ENCODE assay signal across 8 cellular contexts in genomic region chr7:15839415-15840100, GRCh38.
DNase-seq lines count a peak whose midpoint lies in the region; ATAC-seq, FAIRE-seq and TF ChIP-seq lines count a peak whose summit lies in the region.
"Had no signal": no experiment of that assay in that cellular context is flagged by ENCODE, and none has a peak within 500 bp of the region (broad histone marks: within the 10 kb centered on the region; RNA-seq: fewer than 3 reads in every experiment).

No MANE protein-coding gene starts in this region.

- H3K79me2 ChIP-seq in H1 (ENCODE audit: control insufficient read depth in 1 of 2, insufficient read depth in 2 of 2, low read length in 2 of 2): no peaks in the 10 kb centered on the region

- H4K91ac ChIP-seq in H1 (replicated peaks; ENCODE audit: insufficient read length, low read length): no peak overlapping the region

- H3K36me3 ChIP-seq in H1 (ENCODE audit: control insufficient read depth in 2 of 4, insufficient read depth in 4 of 4, low read length in 3 of 4) (no peaks in the 10 kb centered on the region), lung (ENCODE audit: control insufficient read depth in 2 of 2, insufficient read depth in 2 of 2, low read length in 2 of 2) (no peaks in the 10 kb centered on the region), upper lobe of right lung (no peaks in the 10 kb centered on the region)

- FAIRE-seq in H1 (lab: Jason Lieb, UNC): no peak

- no peak overlapping the region for H4K5ac ChIP-seq in H1 (ENCODE audit: insufficient read length, low read depth, low read length)

- peak overlapping the region; percentile 32; the same call in 1 of the 2 replicates for H2BK20ac ChIP-seq in H1 (ENCODE audit: low read length)

- no peak for TF ChIP-seq POLR2A in H1 (IDR thresholded peaks at IDR 0.05; ENCODE audit: control extremely low read depth in 1 of 2, low read depth in 2 of 2, low read length in 2 of 2)

- TF ChIP-seq CTCF in H1 (IDR thresholded peaks at IDR 0.05; ENCODE audit: control extremely low read depth in 1 of 3, insufficient read depth in 1 of 3, low read depth in 1 of 3, low read length in 3 of 3) (no peak), lung (IDR thresholded peaks at IDR 0.05; ENCODE audit: control extremely low read depth, extremely low read depth) (no peak), upper lobe of right lung (IDR thresholded peaks at IDR 0.05) (no peak)
- no peak for TF ChIP-seq CTCF in activated CD8-positive, alpha-beta T cell treated with anti-CD3 and anti-CD28 coated beads for 36 hours (IDR thresholded peaks at IDR 0.05)

- no peak overlapping the region for H3K9ac ChIP-seq in H1 (replicated peaks in 1 of 4; ENCODE audit: extremely low read depth in 1 of 4, low read depth in 3 of 4, low read length in 3 of 4)

- no peak overlapping the region for H2AK5ac ChIP-seq in H1 (ENCODE audit: low read depth, low read length)

- H3K27ac ChIP-seq in H1 (ENCODE audit: low read depth, low read length) (no peak overlapping the region), lung (ENCODE audit: low read depth in 1 of 2, low read length in 1 of 2) (peak overlapping the region; percentile 77 to 78), upper lobe of right lung (peak overlapping the region; percentile 56)

- peak overlapping the region; percentile 9 to 53 for H3K4me2 ChIP-seq in H1 (ENCODE audit: insufficient read depth in 1 of 2, low read depth in 2 of 2, low read length in 2 of 2)

- H3K79me1 ChIP-seq in H1 (ENCODE audit: low read depth, low read length): no peaks in the 10 kb centered on the region

- ATAC-seq in lung (ENCODE audit: insufficient read depth, low FRiP score): no peak
- ATAC-seq in upper lobe of right lung: peak; percentile 65
- ATAC-seq in activated CD8-positive, alpha-beta T cell treated with anti-CD3 and anti-CD28 coated beads for 36 hours: no peak

- H2BK5ac ChIP-seq in H1 (ENCODE audit: low read depth, low read length): peak overlapping the region; percentile 52; the same call in 1 of the 2 replicates

- H3K18ac ChIP-seq in H1 (ENCODE audit: extremely low read depth, low read length): no peak overlapping the region

- no peaks in the 10 kb centered on the region for H3K9me3 ChIP-seq in H1 (ENCODE audit: insufficient read depth in 2 of 2, low read depth in 1 of 2, low read length in 1 of 2)
- H3K9me3 ChIP-seq in lung (ENCODE audit: control insufficient read depth in 2 of 2, insufficient read depth in 1 of 2, low read length in 1 of 2): no peaks in the 10 kb centered on the region
- no peaks in the 10 kb centered on the region for H3K9me3 ChIP-seq in upper lobe of right lung

- H3K36me3 Mint-ChIP-seq in activated CD8-positive, alpha-beta T cell treated with anti-CD3 and anti-CD28 coated beads for 36 hours (ENCODE audit: low read depth): no peaks in the 10 kb centered on the region
- H3K36me3 Mint-ChIP-seq: memory B cell had no signal

- CTCF ChIA-PET in H1 (lab: Charles Lee; ENCODE audit: partially characterized antibody): interaction anchor here (0.7 to 0.9 kb wide), 2 partner anchors 512 to 784 kb away, joined by 3 to 4 read pairs; no protein-coding TSS in a partner anchor
- CTCF ChIA-PET in activated CD8-positive, alpha-beta T cell treated with anti-CD3 and anti-CD28 coated beads for 36 hours (lab: Charles Lee): no interaction called here

- H3K14ac ChIP-seq in H1 (ENCODE audit: insufficient read length): no peak overlapping the region

- peak overlapping the region; percentile 95 for H2BK12ac ChIP-seq in H1 (ENCODE audit: low read depth, low read length)

- H3K27me3 ChIP-seq in H1 (replicated peaks in 1 of 4; ENCODE audit: control insufficient read depth in 3 of 4, extremely low read depth in 1 of 4, insufficient read depth in 3 of 4, low read length in 3 of 4): no peaks in the 10 kb centered on the region
- no peaks in the 10 kb centered on the region for H3K27me3 ChIP-seq in lung (ENCODE audit: control insufficient read depth, insufficient read depth)
- no peaks in the 10 kb centered on the region for H3K27me3 ChIP-seq in upper lobe of right lung

- in situ Hi-C loops in KBM-7 (cut with MboI; ENCODE audit: low pct_unique_long_range_greater_than_20kb, low sequenced_read_pairs): no loop called here

- no peak overlapping the region for H3K23ac ChIP-seq in H1 (ENCODE audit: insufficient read length)

- H4K8ac ChIP-seq in H1 (ENCODE audit: extremely low read depth, insufficient read depth, low read length): no peak overlapping the region

- no peak overlapping the region for H2BK15ac ChIP-seq in H1 (ENCODE audit: low read length)

- no peaks in the 10 kb centered on the region for H3K9me3 Mint-ChIP-seq in activated CD8-positive, alpha-beta T cell treated with anti-CD3 and anti-CD28 coated beads for 36 hours
- H3K9me3 Mint-ChIP-seq: memory B cell had no signal

- no peak overlapping the region for H3K56ac ChIP-seq in H1 (replicated peaks; ENCODE audit: insufficient read length, low read depth, low read length)

- H3K4me1 Mint-ChIP-seq in activated CD8-positive, alpha-beta T cell treated with anti-CD3 and anti-CD28 coated beads for 36 hours (ENCODE audit: low read depth): no peaks in the 10 kb centered on the region
- H3K4me1 Mint-ChIP-seq: memory B cell had no signal

- intact Hi-C loops in upper lobe of right lung (cut with DNase I): no loop called here
- intact Hi-C loops in activated CD8-positive, alpha-beta T cell treated with anti-CD3 and anti-CD28 coated beads for 36 hours (cut with micrococcal nuclease): no loop called here

- DNase-seq in KBM-7: peak; percentile 83
- peak; percentile 38 to 59 for DNase-seq in H1 (ENCODE audit: low read depth in 1 of 2, low spot score in 2 of 2)
- DNase-seq in lung (ENCODE audit: low spot score): peak; percentile 33
- DNase-seq in upper lobe of right lung: no peak
- DNase-seq in NCI-H2029 treated with DMSO at 0.1 percent for 48 hours (lab: John Stamatoyannopoulos, UW): no peak
- no peak for DNase-seq in activated CD8-positive, alpha-beta T cell treated with anti-CD3 and anti-CD28 coated beads for 36 hours
- no peak for DNase-seq in NK-92 treated with Interleukin-12 subunit alpha and Interleukin-12 subunit beta, amount 100 ng/mL, for 24 hours (lab: John Stamatoyannopoulos, UW)

- no peaks in the 10 kb centered on the region for H4K20me1 ChIP-seq in H1 (replicated peaks in 1 of 2; ENCODE audit: control insufficient read depth in 1 of 2, insufficient read depth in 2 of 2, low read length in 2 of 2)

- no peaks in the 10 kb centered on the region for H3K23me2 ChIP-seq in H1 (ENCODE audit: low read depth, low read length)

- no peaks in the 10 kb centered on the region for H3K27me3 Mint-ChIP-seq in activated CD8-positive, alpha-beta T cell treated with anti-CD3 and anti-CD28 coated beads for 36 hours
- H3K27me3 Mint-ChIP-seq: memory B cell had no signal

- peak overlapping the region; percentile 98 for H2AFZ ChIP-seq in H1 (ENCODE audit: low read length)

- no peak overlapping the region for H3K4ac ChIP-seq in H1 (replicated peaks; ENCODE audit: insufficient read length, low read depth, low read length)

- TF ChIP-seq RAD21 in H1 (IDR thresholded peaks at IDR 0.05 in 1 of 2, conservative IDR thresholded peaks at IDR 0.05 in 1 of 2; ENCODE audit: low read depth in 2 of 2, low read length in 2 of 2): no peak

- peak overlapping the region; percentile 16 for H2BK120ac ChIP-seq in H1 (replicated peaks; ENCODE audit: low read depth, low read length)

- peaks cover 0 to 5% (median 0%) of the 10 kb centered on the region in 4 experiments; a peak in 1 of 7 replicates for H3K4me1 ChIP-seq in H1 (replicated peaks in 1 of 4; ENCODE audit: control insufficient read depth in 3 of 4, insufficient read depth in 4 of 4, low read length in 3 of 4)
- peaks cover 0 to 1% of the 10 kb centered on the region in 2 donors for H3K4me1 ChIP-seq in lung (ENCODE audit: control insufficient read depth in 2 of 2, insufficient read depth in 2 of 2, low read length in 2 of 2)
- peaks cover 5% of the 10 kb centered on the region for H3K4me1 ChIP-seq in upper lobe of right lung

- H3K4me3 ChIP-seq in H1 (ENCODE audit: extremely low read depth in 1 of 4, insufficient read depth in 2 of 4, low read depth in 3 of 4, low read length in 4 of 4) (peak overlapping the region in 2 of 4 experiments; percentile 11 to 42; a peak in 3 of 8 replicates), lung (no peak overlapping the region), upper lobe of right lung (peak overlapping the region; percentile 25)

- no peak overlapping the region for H3K4me3 Mint-ChIP-seq in activated CD8-positive, alpha-beta T cell treated with anti-CD3 and anti-CD28 coated beads for 36 hours
- H3K4me3 Mint-ChIP-seq: memory B cell had no signal

- no peak for TF ChIP-seq EP300 in H1 (IDR thresholded peaks at IDR 0.05; ENCODE audit: borderline replicate concordance in 1 of 2, low read depth in 2 of 2, low read length in 2 of 2)

- WGBS in H1 (ENCODE audit: extremely low coverage in 1 of 2, insufficient coverage in 1 of 2, insufficient read length in 1 of 2, insufficient replicate concordance in 2 of 2, low coverage in 1 of 2, low lambda C conversion rate in 2 of 2, missing lambda C conversion rate in 1 of 2), 2 experiments: 43% methylated on average over 15 of the region's 15 CpGs; no CpG with 5 or more reads in 1 of the 2 experiments
- 19 to 31% methylated on average over 15 of the region's 15 CpGs for WGBS in lung, 2 donors

- no peak overlapping the region for H3K27ac Mint-ChIP-seq in activated CD8-positive, alpha-beta T cell treated with anti-CD3 and anti-CD28 coated beads for 36 hours
- H3K27ac Mint-ChIP-seq: memory B cell had no signal

- POLR2A ChIA-PET in H1 (lab: Charles Lee; ENCODE audit: partially characterized antibody): interaction anchor here (0.7 kb wide), 2 partner anchors 257 to 512 kb away, joined by 3 to 5 read pairs; no protein-coding TSS in a partner anchor
- POLR2A ChIA-PET in activated CD8-positive, alpha-beta T cell treated with anti-CD3 and anti-CD28 coated beads for 36 hours (lab: Charles Lee): no interaction called here

TF ChIP-seq in H1, 55 proteins besides CTCF, POLR2A, EP300 and RAD21 (continues in another document):
- TF ChIP-seq HDAC2 (IDR thresholded peaks at IDR 0.05; ENCODE audit: borderline replicate concordance in 1 of 2, low read depth in 2 of 2, low read length in 2 of 2) (no peak), RBBP5 (IDR thresholded peaks at IDR 0.05; ENCODE audit: borderline replicate concordance, low read depth, low read length) (peak; percentile 83; the same call in 1 of the 2 replicates), CEBPB (IDR thresholded peaks at IDR 0.05; ENCODE audit: low read depth, low read length) (0 out of 2 replicates have a peak, but pooled peaks have one; percentile 35), YY1 (IDR thresholded peaks at IDR 0.05; ENCODE audit: low read depth, low read length) (peak; percentile 57)

Comparison
In these comparisons a context has a peak if more than half of its experiments do, and no peak if none do; other contexts are left out.
1. DNase-seq: peak in KBM-7 (single experiment), H1 (2 of 2) and lung (single experiment); none in upper lobe of right lung (single experiment), NCI-H2029 treated with DMSO at 0.1 percent for 48 hours (single experiment), activated CD8-positive, alpha-beta T cell treated with anti-CD3 and anti-CD28 coated beads for 36 hours (single experiment) and NK-92 treated with Interleukin-12 subunit alpha and Interleukin-12 subunit beta, amount 100 ng/mL, for 24 hours (single experiment).